1 cellular context compared by ENCODE assay signal in genomic region chr3:69791919-69792399, GRCh38.
TF ChIP-seq lines count a peak whose summit lies in the region.

No MANE protein-coding gene starts in this region.

TF ChIP-seq in GM23338, 12 proteins besides CTCF, POLR2A, EP300 and RAD21 (continued from another document):
- no peak for TF ChIP-seq ZNF462 (CRISPR knock-in tag; IDR thresholded peaks at IDR 0.05)
- no peak for TF ChIP-seq NANOG (IDR thresholded peaks at IDR 0.05; ENCODE audit: borderline replicate concordance)
- no peak for TF ChIP-seq STAT1 (IDR thresholded peaks at IDR 0.05; ENCODE audit: unreplicated experiment)
- TF ChIP-seq ZNF331 (CRISPR knock-in tag; IDR thresholded peaks at IDR 0.05; ENCODE audit: low read depth), result no peak
